20 cellular contexts compared by ENCODE assay signal in the genomic region with DNA sequence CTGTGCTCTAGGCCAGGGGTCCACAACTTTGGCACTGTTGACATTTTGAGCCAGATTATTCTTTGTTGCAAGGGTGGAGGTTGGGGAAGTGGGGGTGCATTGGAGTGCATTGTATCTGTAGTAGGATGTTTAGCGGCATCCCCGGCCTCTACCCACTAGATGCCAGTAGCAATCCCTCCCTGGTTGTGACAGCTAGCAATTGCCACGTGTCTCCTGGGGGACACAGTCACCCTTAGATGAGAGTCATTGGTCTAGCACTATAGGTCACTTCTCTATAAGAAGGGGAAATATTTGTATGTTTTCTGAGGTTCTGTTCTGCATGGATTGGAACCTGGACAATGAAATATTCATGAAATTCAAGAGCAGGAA. TPM values are rescaled to one million over a fixed set of nuclear protein-coding genes. Genes with fewer than 3 reads are reported as not detected.
DNase-seq lines count a peak whose midpoint lies in the region; ATAC-seq and TF ChIP-seq lines count a peak whose summit lies in the region.
"Had no signal": no experiment of that assay in that cellular context is flagged by ENCODE, and none has a peak within 500 bp of the region (broad histone marks: within the 10 kb centered on the region; RNA-seq: fewer than 3 reads in every experiment).

No MANE protein-coding gene starts in this region.

- no peaks in the 10 kb centered on the region for H3K27me3 Mint-ChIP-seq in activated T-helper 1 cell treated with anti-CD3 and anti-CD28 coated beads, Interleukin-12 subunit alpha, Interleukin-12 subunit beta, Interleukin-2, Interleukin-4 antibody, amounts not matched to agents 30 ng/mL and 10 ng/mL and 1 ng/mL, durations not matched to agents 14 hours and 24 hours and 36 hours (ENCODE audit: insufficient read depth)
- no peaks in the 10 kb centered on the region for H3K27me3 Mint-ChIP-seq in activated naive CD4-positive, alpha-beta T cell treated with anti-CD3 and anti-CD28 coated beads for 36 hours (ENCODE audit: low read depth)
- H3K27me3 Mint-ChIP-seq: naive thymus-derived CD8-positive, alpha-beta T cell had no signal

- no peak overlapping the region for H3K4me3 Mint-ChIP-seq in activated T-helper 1 cell treated with anti-CD3 and anti-CD28 coated beads, Interleukin-12 subunit alpha, Interleukin-12 subunit beta, Interleukin-2, Interleukin-4 antibody, amounts not matched to agents 30 ng/mL and 10 ng/mL and 1 ng/mL, durations not matched to agents 14 hours and 24 hours and 36 hours
- no peak overlapping the region for H3K4me3 Mint-ChIP-seq in activated naive CD4-positive, alpha-beta T cell treated with anti-CD3 and anti-CD28 coated beads for 36 hours
- H3K4me3 Mint-ChIP-seq: T-helper 1 cell treated with Interleukin-12 subunit alpha and Interleukin-12 subunit beta and Interleukin-4 antibody, amounts not matched to agents 30 μg/mL and 1 μg/mL, for 36 hours had no signal

- intact Hi-C loops in activated T-helper 1 cell treated with anti-CD3 and anti-CD28 coated beads, Interleukin-12 subunit alpha, Interleukin-12 subunit beta, Interleukin-2, Interleukin-4 antibody, amounts not matched to agents 30 ng/mL and 10 ng/mL and 1 ng/mL, durations not matched to agents 14 hours and 24 hours and 36 hours (cut with micrococcal nuclease) = loop anchor here (5.0 kb wide), 1 partner anchor 314 kb away; no protein-coding TSS in a partner anchor
- intact Hi-C loops in left ventricle myocardium superior (cut with micrococcal nuclease) (no loop called here), sigmoid colon (cut with DNase I) (loop anchor here (5.0 kb wide), 1 partner anchor 319 kb away; no protein-coding TSS in a partner anchor)
- intact Hi-C loops in activated naive CD4-positive, alpha-beta T cell treated with anti-CD3 and anti-CD28 coated beads for 36 hours (cut with micrococcal nuclease) = no loop called here

- H3K4me1 ChIP-seq in sigmoid colon = peaks cover 0 to 29% (median 24%) of the 10 kb centered on the region in 4 donors
- H3K4me1 ChIP-seq in osteoblast (ENCODE audit: insufficient read depth, low read length) = no peaks in the 10 kb centered on the region

- H3K4me3 ChIP-seq in sigmoid colon (no peak overlapping the region), osteoblast (ENCODE audit: insufficient read depth, low read length) (no peak overlapping the region)
- H3K4me3 ChIP-seq: HAP-1, hepatocyte, left lung, skin epidermis, stomach had no signal

- H3K4me1 Mint-ChIP-seq in activated T-helper 1 cell treated with anti-CD3 and anti-CD28 coated beads, Interleukin-12 subunit alpha, Interleukin-12 subunit beta, Interleukin-2, Interleukin-4 antibody, amounts not matched to agents 30 ng/mL and 10 ng/mL and 1 ng/mL, durations not matched to agents 14 hours and 24 hours and 36 hours (ENCODE audit: low read depth) = peaks cover 64% of the 10 kb centered on the region
- peaks cover 31% of the 10 kb centered on the region for H3K4me1 Mint-ChIP-seq in activated naive CD4-positive, alpha-beta T cell treated with anti-CD3 and anti-CD28 coated beads for 36 hours (ENCODE audit: low read depth)

- H3K36me3 Mint-ChIP-seq in activated T-helper 1 cell treated with anti-CD3 and anti-CD28 coated beads, Interleukin-12 subunit alpha, Interleukin-12 subunit beta, Interleukin-2, Interleukin-4 antibody, amounts not matched to agents 30 ng/mL and 10 ng/mL and 1 ng/mL, durations not matched to agents 14 hours and 24 hours and 36 hours (ENCODE audit: low read depth) = peaks cover 31% of the 10 kb centered on the region
- peaks cover under 1% of the 10 kb centered on the region for H3K36me3 Mint-ChIP-seq in activated naive CD4-positive, alpha-beta T cell treated with anti-CD3 and anti-CD28 coated beads for 36 hours (ENCODE audit: low read depth)

- no peak for TF ChIP-seq CTCF in sigmoid colon (IDR thresholded peaks at IDR 0.05)
- no peak for TF ChIP-seq CTCF in osteoblast (IDR thresholded peaks at IDR 0.05; ENCODE audit: extremely low read depth, low read depth, low read length)

- peak overlapping the region; percentile 15 for H3K27ac Mint-ChIP-seq in activated T-helper 1 cell treated with anti-CD3 and anti-CD28 coated beads, Interleukin-12 subunit alpha, Interleukin-12 subunit beta, Interleukin-2, Interleukin-4 antibody, amounts not matched to agents 30 ng/mL and 10 ng/mL and 1 ng/mL, durations not matched to agents 14 hours and 24 hours and 36 hours
- no peak overlapping the region for H3K27ac Mint-ChIP-seq in activated naive CD4-positive, alpha-beta T cell treated with anti-CD3 and anti-CD28 coated beads for 36 hours

- H3K36me3 ChIP-seq in sigmoid colon = no peaks in the 10 kb centered on the region
- no peaks in the 10 kb centered on the region for H3K36me3 ChIP-seq in osteoblast (ENCODE audit: insufficient read depth, low read length)
- H3K36me3 ChIP-seq: left lung had no signal

- peak; percentile 41 for ATAC-seq in left ventricle myocardium superior
- ATAC-seq: left lung; naive thymus-derived CD8-positive, alpha-beta T cell had no signal

- no peaks in the 10 kb centered on the region for H3K9me3 Mint-ChIP-seq in activated T-helper 1 cell treated with anti-CD3 and anti-CD28 coated beads, Interleukin-12 subunit alpha, Interleukin-12 subunit beta, Interleukin-2, Interleukin-4 antibody, amounts not matched to agents 30 ng/mL and 10 ng/mL and 1 ng/mL, durations not matched to agents 14 hours and 24 hours and 36 hours
- no peaks in the 10 kb centered on the region for H3K9me3 Mint-ChIP-seq in activated naive CD4-positive, alpha-beta T cell treated with anti-CD3 and anti-CD28 coated beads for 36 hours
- H3K9me3 Mint-ChIP-seq: naive thymus-derived CD8-positive, alpha-beta T cell; T-helper 1 cell treated with Interleukin-12 subunit alpha and Interleukin-12 subunit beta and Interleukin-4 antibody, amounts not matched to agents 30 μg/mL and 1 μg/mL, for 36 hours had no signal

- no peaks in the 10 kb centered on the region for H3K79me2 ChIP-seq in osteoblast (ENCODE audit: insufficient read depth, low read length)

- no peak overlapping the region for H3K4me2 ChIP-seq in osteoblast (ENCODE audit: insufficient read depth, low read length)

- TF ChIP-seq EP300 in sigmoid colon (IDR thresholded peaks at IDR 0.05) = no peak

- no peaks in the 10 kb centered on the region for H4K20me1 ChIP-seq in osteoblast (ENCODE audit: insufficient read depth, low read length)

- WGBS in sigmoid colon, 2 donors = 55 to 79% methylated on average over 3 of the region's 3 CpGs

- H3K27me3 ChIP-seq in sigmoid colon = no peaks in the 10 kb centered on the region
- H3K27me3 ChIP-seq in osteoblast (ENCODE audit: insufficient read depth, low read length) = no peaks in the 10 kb centered on the region
- H3K27me3 ChIP-seq: hepatocyte, left lung, stomach had no signal

- no peak for TF ChIP-seq POLR2A in sigmoid colon (IDR thresholded peaks at IDR 0.05)

- H3K27ac ChIP-seq in sigmoid colon (peak overlapping the region; percentile 16 to 62 (median 42)), osteoblast (ENCODE audit: low read depth, low read length) (no peak overlapping the region)
- H3K27ac ChIP-seq: hepatocyte, HL-60, left lung, skin epidermis had no signal

- H3K9me3 ChIP-seq in sigmoid colon (no peaks in the 10 kb centered on the region), osteoblast (ENCODE audit: low read depth, low read length) (no peaks in the 10 kb centered on the region)
- H3K9me3 ChIP-seq: HAP-1, left lung, stomach had no signal

- H2AFZ ChIP-seq in osteoblast (ENCODE audit: low read length) = no peak overlapping the region
- H2AFZ ChIP-seq: hepatocyte had no signal

- in situ Hi-C loops in G401 (cut with HindIII; ENCODE audit: low sequenced_read_pairs) = no loop called here

- CTCF ChIA-PET in activated naive CD4-positive, alpha-beta T cell treated with anti-CD3 and anti-CD28 coated beads for 36 hours (lab: Charles Lee) = no interaction called here

- DNase-seq in G401 (ENCODE audit: low spot score) (peak; percentile 67), left ventricle myocardium superior (no peak), sigmoid colon (no peak), DMS 273 treated with DMSO at 0.1 percent for 48 hours (lab: John Stamatoyannopoulos, UW) (no peak), HPDE6-E6E7 (ENCODE audit: extremely low spot score) (no peak), osteoblast (ENCODE audit: insufficient read length, low spot score, missing footprints) (no peak)
- DNase-seq in activated T-helper 1 cell treated with anti-CD3 and anti-CD28 coated beads, Interleukin-12 subunit alpha, Interleukin-12 subunit beta, Interleukin-2, Interleukin-4 antibody, amounts not matched to agents 30 ng/mL and 10 ng/mL and 1 ng/mL, durations not matched to agents 14 hours and 24 hours and 36 hours (ENCODE audit: low spot score) = no peak
- DNase-seq in activated naive CD4-positive, alpha-beta T cell treated with anti-CD3 and anti-CD28 coated beads for 36 hours = no peak
- DNase-seq: DMS153; erythroblast; left lung; naive thymus-derived CD8-positive, alpha-beta T cell; NCI-H1930; NCI-H526 treated with DMSO at 0.1 percent for 48 hours; stomach had no signal

RNA-seq across cellular contexts. Expression of gene MSI2, which starts 32.4 kb away (rescaled TPM):
- 48.1 and 75.0 TPM in 2 replicates for total RNA-seq in G401 (2014; rRNA removed; shearing (Covaris generic))
- 272 and 278 TPM in 2 replicates for total RNA-seq in activated T-helper 1 cell treated with anti-CD3 and anti-CD28 coated beads, Interleukin-12 subunit alpha, Interleukin-12 subunit beta, Interleukin-2, Interleukin-4 antibody, amounts not matched to agents 30 ng/mL and 10 ng/mL and 1 ng/mL, durations not matched to agents 14 hours and 24 hours and 36 hours
- 90.7 TPM for total RNA-seq in left ventricle myocardium superior
- 10 to 100 TPM; 19.5 to 25.8 (median 20.8) TPM for total RNA-seq in sigmoid colon
- polyA plus RNA-seq in sigmoid colon = 10 to 100 TPM; 12.6 to 24.0 (median 22.2) TPM
- 10 to 100 TPM; 38.8 to 39.0 TPM for total RNA-seq in activated naive CD4-positive, alpha-beta T cell treated with anti-CD3 and anti-CD28 coated beads for 36 hours
- total RNA-seq in osteoblast = 17.4 and 23.2 TPM in 2 replicates

Comparison
In these comparisons a context has a peak if more than half of its experiments do, and no peak if none do; other contexts are left out.
1. intact Hi-C loops: an anchor here in activated T-helper 1 cell treated with anti-CD3 and anti-CD28 coated beads, Interleukin-12 subunit alpha, Interleukin-12 subunit beta, Interleukin-2, Interleukin-4 antibody, amounts not matched to agents 30 ng/mL and 10 ng/mL and 1 ng/mL, durations not matched to agents 14 hours and 24 hours and 36 hours (5.0 kb wide) and sigmoid colon (5.0 kb wide); none called in left ventricle myocardium superior and activated naive CD4-positive, alpha-beta T cell treated with anti-CD3 and anti-CD28 coated beads for 36 hours.